In genomic region chr7:50842061-50842460, GRCh38 we compare ENCODE assay signal across 22 cellular contexts. TPM values are rescaled to one million over a fixed set of nuclear protein-coding genes. Genes with fewer than 3 reads are reported as not detected.
"Had no signal": no experiment of that assay in that cellular context is flagged by ENCODE, and none has a peak within 500 bp of the region (broad histone marks: within the 10 kb centered on the region; RNA-seq: fewer than 3 reads in every experiment).

No MANE protein-coding gene starts in this region.

- H3K27ac ChIP-seq: RWPE1 had no signal

- ATAC-seq: HepG2, Panc1, PC-3 had no signal

- DNase-seq: IMR-90, Karpas-422, KG1, MG63, NCI-H1092, NCI-H1105 treated with DMSO at 0.1 percent for 48 hours, NCI-H1417 treated with DMSO at 0.1 percent for 48 hours, NCI-H146, NCI-H1694 treated with DMSO at 0.1 percent for 48 hours, NCI-H1930, NCI-H2081, NCI-H2107, NCI-H2227 treated with DMSO at 0.1 percent for 48 hours, NCI-H524, NCI-H526 treated with DMSO at 0.1 percent for 48 hours, NCI-H774, PC-3, SHP77 had no signal

- H3K36me3 ChIP-seq: MG63 had no signal

- FAIRE-seq: HepG2 had no signal

- H3K27me3 ChIP-seq: MG63 had no signal

- H3K4me3 ChIP-seq: MG63 had no signal

- H3K9me3 ChIP-seq: MG63 had no signal

RNA-seq across cellular contexts. Expression of gene GRB10, which starts 59.4 kb away (rescaled TPM):
- total RNA-seq: OCI-LY7 had no signal
